1 cellular context compared by ENCODE assay signal in the genomic region with DNA sequence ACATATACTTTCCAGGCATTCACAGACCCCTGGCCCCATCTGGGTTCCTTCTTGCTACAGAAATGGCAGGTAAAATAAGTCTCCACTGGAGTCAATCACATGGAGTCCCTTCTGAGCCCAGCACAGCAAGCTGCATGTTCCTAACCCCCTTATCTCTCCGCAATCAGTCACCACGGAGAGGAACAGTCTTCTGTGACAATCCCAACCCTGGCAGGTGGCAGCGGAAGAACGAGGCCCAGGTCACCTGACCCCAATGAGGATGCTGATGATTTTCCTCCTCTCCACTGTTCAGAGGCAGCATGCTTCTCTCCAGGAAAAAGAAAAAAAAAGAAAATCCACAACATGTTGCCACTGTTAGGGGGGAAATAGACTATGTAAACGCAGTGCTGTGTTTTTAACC.
TF ChIP-seq lines count a peak whose summit lies in the region.

No MANE protein-coding gene starts in this region.

TF ChIP-seq in WTC11, 78 proteins besides CTCF, POLR2A, EP300 and RAD21 (continued from another document):
- TF ChIP-seq, protein P1, sequence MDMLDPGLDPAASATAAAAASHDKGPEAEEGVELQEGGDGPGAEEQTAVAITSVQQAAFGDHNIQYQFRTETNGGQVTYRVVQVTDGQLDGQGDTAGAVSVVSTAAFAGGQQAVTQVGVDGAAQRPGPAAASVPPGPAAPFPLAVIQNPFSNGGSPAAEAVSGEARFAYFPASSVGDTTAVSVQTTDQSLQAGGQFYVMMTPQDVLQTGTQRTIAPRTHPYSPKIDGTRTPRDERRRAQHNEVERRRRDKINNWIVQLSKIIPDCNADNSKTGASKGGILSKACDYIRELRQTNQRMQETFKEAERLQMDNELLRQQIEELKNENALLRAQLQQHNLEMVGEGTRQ (CRISPR knock-in tag; IDR thresholded peaks at IDR 0.05) = peak; percentile 71
